In genomic region chr6:52544325-52545022, GRCh38 we compare ENCODE assay signal across 1 cellular context.
A peak's percentile ranks its signal among the peaks of the same experiment; 100 is the strongest.
TF ChIP-seq lines count a peak whose summit lies in the region.

No MANE protein-coding gene starts in this region.

TF ChIP-seq in HepG2, 621 proteins besides CTCF, POLR2A, EP300 and RAD21 (continued from another document and continues in another):
- TF ChIP-seq, protein P1, sequence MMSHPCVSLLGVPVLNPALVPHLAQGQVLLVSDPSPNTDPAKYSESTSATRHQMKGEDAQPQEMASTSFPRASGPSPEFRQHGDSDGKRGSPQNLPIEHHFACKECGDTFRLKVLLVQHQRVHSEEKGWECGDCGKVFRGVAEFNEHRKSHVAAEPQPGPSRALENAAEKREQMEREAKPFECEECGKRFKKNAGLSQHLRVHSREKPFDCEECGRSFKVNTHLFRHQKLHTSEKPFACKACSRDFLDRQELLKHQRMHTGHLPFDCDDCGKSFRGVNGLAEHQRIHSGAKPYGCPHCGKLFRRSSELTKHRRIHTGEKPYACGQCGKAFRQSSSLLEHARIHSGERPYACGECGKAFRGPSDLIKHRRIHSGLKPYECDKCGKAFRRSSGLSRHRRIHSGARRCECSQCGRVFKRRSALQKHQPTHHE (CRISPR knock-in tag; IDR thresholded peaks at IDR 0.05; ENCODE audit: borderline replicate concordance), result no peak; the same call in 1 of the 2 replicates
- 0 out of 2 replicates have a peak, but pooled peaks have one; percentile 2 for TF ChIP-seq NFKBIZ (CRISPR knock-in tag; IDR thresholded peaks at IDR 0.05)
- no peak for TF ChIP-seq ZBED4 (CRISPR knock-in tag; IDR thresholded peaks at IDR 0.05; ENCODE audit: borderline replicate concordance)
- TF ChIP-seq SMAD1 (CRISPR knock-in tag; IDR thresholded peaks at IDR 0.05; ENCODE audit: borderline replicate concordance, low read depth), result no peak
- peak; percentile 65 for TF ChIP-seq MED8 (CRISPR knock-in tag; IDR thresholded peaks at IDR 0.05; ENCODE audit: insufficient replicate concordance)
- TF ChIP-seq, protein P2, sequence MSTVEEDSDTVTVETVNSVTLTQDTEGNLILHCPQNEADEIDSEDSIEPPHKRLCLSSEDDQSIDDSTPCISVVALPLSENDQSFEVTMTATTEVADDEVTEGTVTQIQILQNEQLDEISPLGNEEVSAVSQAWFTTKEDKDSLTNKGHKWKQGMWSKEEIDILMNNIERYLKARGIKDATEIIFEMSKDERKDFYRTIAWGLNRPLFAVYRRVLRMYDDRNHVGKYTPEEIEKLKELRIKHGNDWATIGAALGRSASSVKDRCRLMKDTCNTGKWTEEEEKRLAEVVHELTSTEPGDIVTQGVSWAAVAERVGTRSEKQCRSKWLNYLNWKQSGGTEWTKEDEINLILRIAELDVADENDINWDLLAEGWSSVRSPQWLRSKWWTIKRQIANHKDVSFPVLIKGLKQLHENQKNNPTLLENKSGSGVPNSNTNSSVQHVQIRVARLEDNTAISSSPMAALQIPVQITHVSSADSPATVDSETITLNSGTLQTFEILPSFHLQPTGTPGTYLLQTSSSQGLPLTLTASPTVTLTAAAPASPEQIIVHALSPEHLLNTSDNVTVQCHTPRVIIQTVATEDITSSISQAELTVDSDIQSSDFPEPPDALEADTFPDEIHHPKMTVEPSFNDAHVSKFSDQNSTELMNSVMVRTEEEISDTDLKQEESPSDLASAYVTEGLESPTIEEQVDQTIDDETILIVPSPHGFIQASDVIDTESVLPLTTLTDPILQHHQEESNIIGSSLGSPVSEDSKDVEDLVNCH (CRISPR knock-in tag; IDR thresholded peaks at IDR 0.05), result no peak
- TF ChIP-seq SOX5 (CRISPR knock-in tag; IDR thresholded peaks at IDR 0.05; ENCODE audit: borderline replicate concordance), result peak; percentile 65; the same call in 1 of the 2 replicates
- TF ChIP-seq, protein P3, sequence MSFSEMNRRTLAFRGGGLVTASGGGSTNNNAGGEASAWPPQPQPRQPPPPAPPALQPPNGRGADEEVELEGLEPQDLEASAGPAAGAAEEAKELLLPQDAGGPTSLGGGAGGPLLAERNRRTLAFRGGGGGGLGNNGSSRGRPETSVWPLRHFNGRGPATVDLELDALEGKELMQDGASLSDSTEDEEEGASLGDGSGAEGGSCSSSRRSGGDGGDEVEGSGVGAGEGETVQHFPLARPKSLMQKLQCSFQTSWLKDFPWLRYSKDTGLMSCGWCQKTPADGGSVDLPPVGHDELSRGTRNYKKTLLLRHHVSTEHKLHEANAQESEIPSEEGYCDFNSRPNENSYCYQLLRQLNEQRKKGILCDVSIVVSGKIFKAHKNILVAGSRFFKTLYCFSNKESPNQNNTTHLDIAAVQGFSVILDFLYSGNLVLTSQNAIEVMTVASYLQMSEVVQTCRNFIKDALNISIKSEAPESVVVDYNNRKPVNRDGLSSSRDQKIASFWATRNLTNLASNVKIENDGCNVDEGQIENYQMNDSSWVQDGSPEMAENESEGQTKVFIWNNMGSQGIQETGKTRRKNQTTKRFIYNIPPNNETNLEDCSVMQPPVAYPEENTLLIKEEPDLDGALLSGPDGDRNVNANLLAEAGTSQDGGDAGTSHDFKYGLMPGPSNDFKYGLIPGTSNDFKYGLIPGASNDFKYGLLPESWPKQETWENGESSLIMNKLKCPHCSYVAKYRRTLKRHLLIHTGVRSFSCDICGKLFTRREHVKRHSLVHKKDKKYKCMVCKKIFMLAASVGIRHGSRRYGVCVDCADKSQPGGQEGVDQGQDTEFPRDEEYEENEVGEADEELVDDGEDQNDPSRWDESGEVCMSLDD (CRISPR knock-in tag; IDR thresholded peaks at IDR 0.05; ENCODE audit: borderline replicate concordance), result no peak
- TF ChIP-seq ZBTB3 (CRISPR knock-in tag; IDR thresholded peaks at IDR 0.05; ENCODE audit: borderline replicate concordance, low read depth), result no peak
- TF ChIP-seq DRAP1 (CRISPR knock-in tag; IDR thresholded peaks at IDR 0.05), result no peak
- TF ChIP-seq NR2F2 (IDR thresholded peaks at IDR 0.05; ENCODE audit: borderline replicate concordance, low read depth), result no peak; the same call in 1 of the 2 replicates
- peak; percentile 72; the same call in 1 of the 2 replicates for TF ChIP-seq FOXK1 (CRISPR knock-in tag; IDR thresholded peaks at IDR 0.05; ENCODE audit: borderline replicate concordance, low read depth)
- no peak for TF ChIP-seq ZNF513 (CRISPR knock-in tag; conservative IDR thresholded peaks at IDR 0.05)
- peak; percentile 14; the same call in 1 of the 2 replicates for TF ChIP-seq TARDBP (CRISPR knock-in tag; IDR thresholded peaks at IDR 0.05)
- TF ChIP-seq BRF2 (CRISPR knock-in tag; IDR thresholded peaks at IDR 0.05), result no peak
- TF ChIP-seq, protein P4, sequence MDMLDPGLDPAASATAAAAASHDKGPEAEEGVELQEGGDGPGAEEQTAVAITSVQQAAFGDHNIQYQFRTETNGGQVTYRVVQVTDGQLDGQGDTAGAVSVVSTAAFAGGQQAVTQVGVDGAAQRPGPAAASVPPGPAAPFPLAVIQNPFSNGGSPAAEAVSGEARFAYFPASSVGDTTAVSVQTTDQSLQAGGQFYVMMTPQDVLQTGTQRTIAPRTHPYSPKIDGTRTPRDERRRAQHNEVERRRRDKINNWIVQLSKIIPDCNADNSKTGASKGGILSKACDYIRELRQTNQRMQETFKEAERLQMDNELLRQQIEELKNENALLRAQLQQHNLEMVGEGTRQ (IDR thresholded peaks at IDR 0.05; ENCODE audit: low read depth, low read length), result no peak
- TF ChIP-seq, protein P4 (CRISPR knock-in tag; IDR thresholded peaks at IDR 0.05; ENCODE audit: borderline replicate concordance), result no peak
- TF ChIP-seq FLYWCH1 (CRISPR knock-in tag; IDR thresholded peaks at IDR 0.05), result no peak
- no peak for TF ChIP-seq MED13 (CRISPR knock-in tag; IDR thresholded peaks at IDR 0.05)
- TF ChIP-seq ZNF225 (CRISPR knock-in tag; IDR thresholded peaks at IDR 0.05), result no peak
- TF ChIP-seq TCF7L2 (IDR thresholded peaks at IDR 0.05; ENCODE audit: low read depth, low read length), result peak; percentile 57; the same call in 1 of the 2 replicates
- TF ChIP-seq ISX (CRISPR knock-in tag; conservative IDR thresholded peaks at IDR 0.05), result no peak
- no peak for TF ChIP-seq ZNF354B (CRISPR knock-in tag; IDR thresholded peaks at IDR 0.05)
- TF ChIP-seq, protein P5, sequence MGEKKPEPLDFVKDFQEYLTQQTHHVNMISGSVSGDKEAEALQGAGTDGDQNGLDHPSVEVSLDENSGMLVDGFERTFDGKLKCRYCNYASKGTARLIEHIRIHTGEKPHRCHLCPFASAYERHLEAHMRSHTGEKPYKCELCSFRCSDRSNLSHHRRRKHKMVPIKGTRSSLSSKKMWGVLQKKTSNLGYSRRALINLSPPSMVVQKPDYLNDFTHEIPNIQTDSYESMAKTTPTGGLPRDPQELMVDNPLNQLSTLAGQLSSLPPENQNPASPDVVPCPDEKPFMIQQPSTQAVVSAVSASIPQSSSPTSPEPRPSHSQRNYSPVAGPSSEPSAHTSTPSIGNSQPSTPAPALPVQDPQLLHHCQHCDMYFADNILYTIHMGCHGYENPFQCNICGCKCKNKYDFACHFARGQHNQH (CRISPR knock-in tag; IDR thresholded peaks at IDR 0.05), result peak; percentile 50; the same call in 1 of the 2 replicates
- TF ChIP-seq ZNF777 (CRISPR knock-in tag; IDR thresholded peaks at IDR 0.05), result no peak
- TF ChIP-seq, protein P6, sequence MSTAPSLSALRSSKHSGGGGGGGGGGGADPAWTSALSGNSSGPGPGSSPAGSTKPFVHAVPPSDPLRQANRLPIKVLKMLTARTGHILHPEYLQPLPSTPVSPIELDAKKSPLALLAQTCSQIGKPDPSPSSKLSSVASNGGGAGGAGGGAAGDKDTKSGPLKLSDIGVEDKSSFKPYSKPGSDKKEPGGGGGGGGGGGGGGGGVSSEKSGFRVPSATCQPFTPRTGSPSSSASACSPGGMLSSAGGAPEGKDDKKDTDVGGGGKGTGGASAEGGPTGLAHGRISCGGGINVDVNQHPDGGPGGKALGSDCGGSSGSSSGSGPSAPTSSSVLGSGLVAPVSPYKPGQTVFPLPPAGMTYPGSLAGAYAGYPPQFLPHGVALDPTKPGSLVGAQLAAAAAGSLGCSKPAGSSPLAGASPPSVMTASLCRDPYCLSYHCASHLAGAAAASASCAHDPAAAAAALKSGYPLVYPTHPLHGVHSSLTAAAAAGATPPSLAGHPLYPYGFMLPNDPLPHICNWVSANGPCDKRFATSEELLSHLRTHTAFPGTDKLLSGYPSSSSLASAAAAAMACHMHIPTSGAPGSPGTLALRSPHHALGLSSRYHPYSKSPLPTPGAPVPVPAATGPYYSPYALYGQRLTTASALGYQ (CRISPR knock-in tag; IDR thresholded peaks at IDR 0.05), result peak; percentile 47
- TF ChIP-seq ZNF549 (CRISPR knock-in tag; IDR thresholded peaks at IDR 0.05), result no peak
- 0 out of 2 replicates have a peak, but pooled peaks have one; percentile 44 for TF ChIP-seq ZNF607 (CRISPR knock-in tag; IDR thresholded peaks at IDR 0.05; ENCODE audit: borderline replicate concordance)
- TF ChIP-seq MIER3 (CRISPR knock-in tag; IDR thresholded peaks at IDR 0.05; ENCODE audit: borderline replicate concordance), result no peak; the same call in 1 of the 2 replicates
- TF ChIP-seq, protein P7, sequence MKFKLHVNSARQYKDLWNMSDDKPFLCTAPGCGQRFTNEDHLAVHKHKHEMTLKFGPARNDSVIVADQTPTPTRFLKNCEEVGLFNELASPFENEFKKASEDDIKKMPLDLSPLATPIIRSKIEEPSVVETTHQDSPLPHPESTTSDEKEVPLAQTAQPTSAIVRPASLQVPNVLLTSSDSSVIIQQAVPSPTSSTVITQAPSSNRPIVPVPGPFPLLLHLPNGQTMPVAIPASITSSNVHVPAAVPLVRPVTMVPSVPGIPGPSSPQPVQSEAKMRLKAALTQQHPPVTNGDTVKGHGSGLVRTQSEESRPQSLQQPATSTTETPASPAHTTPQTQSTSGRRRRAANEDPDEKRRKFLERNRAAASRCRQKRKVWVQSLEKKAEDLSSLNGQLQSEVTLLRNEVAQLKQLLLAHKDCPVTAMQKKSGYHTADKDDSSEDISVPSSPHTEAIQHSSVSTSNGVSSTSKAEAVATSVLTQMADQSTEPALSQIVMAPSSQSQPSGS (CRISPR knock-in tag; IDR thresholded peaks at IDR 0.05), result no peak
- TF ChIP-seq NONO (IDR thresholded peaks at IDR 0.05), result no peak
- no peak for TF ChIP-seq NONO (CRISPR knock-in tag; conservative IDR thresholded peaks at IDR 0.05)
- 0 out of 2 replicates have a peak, but pooled peaks have one; percentile 51 for TF ChIP-seq ZNF441 (CRISPR knock-in tag; IDR thresholded peaks at IDR 0.05; ENCODE audit: borderline replicate concordance)
- no peak for TF ChIP-seq TMF1 (CRISPR knock-in tag; IDR thresholded peaks at IDR 0.05; ENCODE audit: low read depth)
- TF ChIP-seq NRL (CRISPR knock-in tag; IDR thresholded peaks at IDR 0.05; ENCODE audit: borderline replicate concordance), result no peak
- no peak for TF ChIP-seq ZSCAN25 (CRISPR knock-in tag; IDR thresholded peaks at IDR 0.05)
- no peak for TF ChIP-seq ZNF34 (CRISPR knock-in tag; IDR thresholded peaks at IDR 0.05; ENCODE audit: borderline replicate concordance)
- no peak for TF ChIP-seq ZFY (CRISPR knock-in tag; IDR thresholded peaks at IDR 0.05)
- peak; percentile 32; the same call in 1 of the 2 replicates for TF ChIP-seq POGZ (CRISPR knock-in tag; IDR thresholded peaks at IDR 0.05)
- peak in 1 of 2 experiments; percentile 22; a peak in 2 of 4 replicates for TF ChIP-seq NR2F1 (CRISPR knock-in tag; IDR thresholded peaks at IDR 0.05)
- TF ChIP-seq NFIC (IDR thresholded peaks at IDR 0.05; ENCODE audit: low read length), result peak; percentile 85
